In genomic region chr5:140172473-140172872, GRCh38 we compare ENCODE assay signal across 37 cellular contexts.
"Had no signal": no experiment of that assay in that cellular context is flagged by ENCODE, and none has a peak within 500 bp of the region (broad histone marks: within the 10 kb centered on the region; RNA-seq: fewer than 3 reads in every experiment).

No MANE protein-coding gene starts in this region.

- H3K36me3 ChIP-seq: ascending aorta, cardiac muscle cell had no signal

- H3K4me3 Mint-ChIP-seq: activated CD4-positive, alpha-beta memory T cell treated with anti-CD3 and anti-CD28 coated beads, Interleukin-2, amount 10 ng/mL, durations not matched to agents 7 days and 5 days; activated CD4-positive, alpha-beta T cell treated with anti-CD3 and anti-CD28 coated beads for 36 hours; activated CD4-positive, alpha-beta T cell treated with anti-CD3 and anti-CD28 coated beads, Interleukin-2, amount 10 ng/mL, durations not matched to agents 7 days and 5 days; activated CD8-positive, alpha-beta memory T cell treated with anti-CD3 and anti-CD28 coated beads, Interleukin-2, amount 10 ng/mL, durations not matched to agents 7 days and 5 days; activated CD8-positive, alpha-beta T cell treated with anti-CD3 and anti-CD28 coated beads, Interleukin-2, amount 10 ng/mL, durations not matched to agents 7 days and 5 days; activated naive CD4-positive, alpha-beta T cell treated with anti-CD3 and anti-CD28 coated beads, Interleukin-2, amount 10 ng/mL, durations not matched to agents 7 days and 5 days; activated naive CD4-positive, alpha-beta T cell treated with anti-CD3 and anti-CD28 coated beads, Interleukin-2, amount 50 U/mL, for 24 hours; activated naive CD8-positive, alpha-beta T cell; activated naive CD8-positive, alpha-beta T cell treated with anti-CD3 and anti-CD28 coated beads, Interleukin-2, amount 10 ng/mL, durations not matched to agents 7 days and 5 days; activated naive CD8-positive, alpha-beta T cell treated with anti-CD3 and anti-CD28 coated beads, Interleukin-2, amount 50 U/mL, for 24 hours; activated T-cell treated with anti-CD3 and anti-CD28 coated beads, Interleukin-2, amount 50 U/mL, for 24 hours; central memory CD8-positive, alpha-beta T cell; T-helper 1 cell treated with Interleukin-12 subunit alpha and Interleukin-12 subunit beta and Interleukin-4 antibody, amounts not matched to agents 30 μg/mL and 1 μg/mL, for 36 hours; T-helper 2 cell treated with Interferon-gamma antibody and Interleukin-4, amounts not matched to agents 5 μg/mL and 100 μg/mL, for 36 hours had no signal

- DNase-seq: activated CD4-positive, alpha-beta memory T cell treated with anti-CD3 and anti-CD28 coated beads, Interleukin-2, amount 10 ng/mL, durations not matched to agents 7 days and 5 days; activated CD4-positive, alpha-beta T cell treated with anti-CD3 and anti-CD28 coated beads for 1 hour; activated CD4-positive, alpha-beta T cell treated with anti-CD3 and anti-CD28 coated beads for 36 hours; activated CD4-positive, alpha-beta T cell treated with anti-CD3 and anti-CD28 coated beads for 48 hours; activated CD4-positive, alpha-beta T cell treated with anti-CD3 and anti-CD28 coated beads, Interleukin-2, amount 10 ng/mL, durations not matched to agents 7 days and 5 days; activated CD4-positive, alpha-beta T cell treated with anti-CD3 and anti-CD28 coated beads, Interleukin-2, amount 50 U/mL, for 48 hours; activated CD4-positive, CD25-positive, alpha-beta regulatory T cell; activated CD8-positive, alpha-beta memory T cell treated with anti-CD3 and anti-CD28 coated beads for 24 hours; activated CD8-positive, alpha-beta memory T cell treated with anti-CD3 and anti-CD28 coated beads, Interleukin-2, amount 10 ng/mL, durations not matched to agents 7 days and 5 days; activated CD8-positive, alpha-beta memory T cell treated with anti-CD3 and anti-CD28 coated beads, Interleukin-2, amount 50 U/mL, for 48 hours; activated CD8-positive, alpha-beta T cell treated with anti-CD3 and anti-CD28 coated beads, Interleukin-2, amount 10 ng/mL, durations not matched to agents 7 days and 5 days; activated effector memory CD4-positive, alpha-beta T cell treated with Interleukin-2 at 50 U/mL for 16 hours; activated gamma-delta T cell; activated naive CD4-positive, alpha-beta T cell treated with anti-CD3 and anti-CD28 coated beads, Interleukin-2, amount 10 ng/mL, durations not matched to agents 7 days and 5 days; activated naive CD4-positive, alpha-beta T cell treated with Interleukin-2 at 50 U/mL for 16 hours; activated naive CD8-positive, alpha-beta T cell treated with anti-CD3 and anti-CD28 coated beads, Interleukin-2, amount 10 ng/mL, durations not matched to agents 7 days and 5 days; activated naive CD8-positive, alpha-beta T cell treated with anti-CD3 and anti-CD28 coated beads, Interleukin-2, amount 50 U/mL, for 24 hours; activated T-cell treated with anti-CD3 and anti-CD28 coated beads, Interleukin-2, amount 50 U/mL, for 24 hours; activated T-cell treated with anti-CD3 and anti-CD28 coated beads, Interleukin-2, amount 50 U/mL, for 48 hours; amygdala; anterior cingulate cortex; caudate nucleus; cerebellar nuclear complex; T-helper 1 cell; T-helper 2 cell; T-helper 9 cell had no signal

- H3K4me3 ChIP-seq: ascending aorta, cardiac muscle cell had no signal

- H3K9me3 Mint-ChIP-seq: activated CD4-positive, alpha-beta memory T cell treated with anti-CD3 and anti-CD28 coated beads, Interleukin-2, amount 10 ng/mL, durations not matched to agents 7 days and 5 days; activated CD4-positive, alpha-beta T cell treated with anti-CD3 and anti-CD28 coated beads, Interleukin-2, amount 10 ng/mL, durations not matched to agents 7 days and 5 days; activated naive CD4-positive, alpha-beta T cell treated with anti-CD3 and anti-CD28 coated beads, Interleukin-2, amount 10 ng/mL, durations not matched to agents 7 days and 5 days; activated naive CD4-positive, alpha-beta T cell treated with anti-CD3 and anti-CD28 coated beads, Interleukin-2, amount 50 U/mL, for 24 hours; activated naive CD8-positive, alpha-beta T cell treated with anti-CD3 and anti-CD28 coated beads, Interleukin-2, amount 10 ng/mL, durations not matched to agents 7 days and 5 days; activated naive CD8-positive, alpha-beta T cell treated with anti-CD3 and anti-CD28 coated beads, Interleukin-2, amount 50 U/mL, for 24 hours; activated T-cell treated with anti-CD3 and anti-CD28 coated beads, Interleukin-2, amount 50 U/mL, for 24 hours; activated T-helper 2 cell treated with anti-CD3 and anti-CD28 coated beads, Interferon-gamma antibody, Interleukin-2, Interleukin-4, amounts not matched to agents 10 μg/mL and 5 μg/mL and 100 μg/mL, durations not matched to agents 14 hours and 24 hours and 36 hours; brain; central memory CD8-positive, alpha-beta T cell; T-helper 1 cell treated with Interleukin-12 subunit alpha and Interleukin-12 subunit beta and Interleukin-4 antibody, amounts not matched to agents 30 μg/mL and 1 μg/mL, for 36 hours; T-helper 2 cell treated with Interferon-gamma antibody and Interleukin-4, amounts not matched to agents 5 μg/mL and 100 μg/mL, for 36 hours had no signal

- H3K27me3 ChIP-seq: ascending aorta, cardiac muscle cell had no signal

- H3K27me3 Mint-ChIP-seq: activated CD4-positive, alpha-beta T cell treated with anti-CD3 and anti-CD28 coated beads for 36 hours; activated naive CD8-positive, alpha-beta T cell; activated naive CD8-positive, alpha-beta T cell treated with anti-CD3 and anti-CD28 coated beads, Interleukin-2, amount 50 U/mL, for 24 hours had no signal

- H3K27ac Mint-ChIP-seq: activated CD4-positive, alpha-beta memory T cell treated with anti-CD3 and anti-CD28 coated beads, Interleukin-2, amount 10 ng/mL, durations not matched to agents 7 days and 5 days; activated CD4-positive, alpha-beta T cell treated with anti-CD3 and anti-CD28 coated beads for 36 hours; activated CD4-positive, alpha-beta T cell treated with anti-CD3 and anti-CD28 coated beads, Interleukin-2, amount 10 ng/mL, durations not matched to agents 7 days and 5 days; activated CD8-positive, alpha-beta memory T cell treated with anti-CD3 and anti-CD28 coated beads, Interleukin-2, amount 10 ng/mL, durations not matched to agents 7 days and 5 days; activated CD8-positive, alpha-beta T cell treated with anti-CD3 and anti-CD28 coated beads, Interleukin-2, amount 10 ng/mL, durations not matched to agents 7 days and 5 days; activated naive CD4-positive, alpha-beta T cell treated with anti-CD3 and anti-CD28 coated beads, Interleukin-2, amount 10 ng/mL, durations not matched to agents 7 days and 5 days; activated naive CD4-positive, alpha-beta T cell treated with anti-CD3 and anti-CD28 coated beads, Interleukin-2, amount 50 U/mL, for 24 hours; activated naive CD8-positive, alpha-beta T cell; activated naive CD8-positive, alpha-beta T cell treated with anti-CD3 and anti-CD28 coated beads, Interleukin-2, amount 10 ng/mL, durations not matched to agents 7 days and 5 days; activated naive CD8-positive, alpha-beta T cell treated with anti-CD3 and anti-CD28 coated beads, Interleukin-2, amount 50 U/mL, for 24 hours; activated T-cell treated with anti-CD3 and anti-CD28 coated beads, Interleukin-2, amount 50 U/mL, for 24 hours; activated T-helper 2 cell treated with anti-CD3 and anti-CD28 coated beads, Interferon-gamma antibody, Interleukin-2, Interleukin-4, amounts not matched to agents 10 μg/mL and 5 μg/mL and 100 μg/mL, durations not matched to agents 14 hours and 24 hours and 36 hours; brain; T-helper 1 cell treated with Interleukin-12 subunit alpha and Interleukin-12 subunit beta and Interleukin-4 antibody, amounts not matched to agents 30 μg/mL and 1 μg/mL, for 36 hours; T-helper 2 cell treated with Interferon-gamma antibody and Interleukin-4, amounts not matched to agents 5 μg/mL and 100 μg/mL, for 36 hours had no signal

- ATAC-seq: activated CD4-positive, alpha-beta T cell treated with anti-CD3 and anti-CD28 coated beads for 36 hours; activated CD4-positive, CD25-positive, alpha-beta regulatory T cell treated with anti-CD3 and anti-CD28 coated beads, Interleukin-2, amount 50 U/mL, for 24 hours; activated CD8-positive, alpha-beta memory T cell treated with anti-CD3 and anti-CD28 coated beads, Interleukin-2, amount 10 ng/mL, durations not matched to agents 7 days and 5 days; activated CD8-positive, alpha-beta T cell treated with anti-CD3 and anti-CD28 coated beads, Interleukin-2, amount 10 ng/mL, durations not matched to agents 7 days and 5 days; activated naive CD8-positive, alpha-beta T cell treated with anti-CD3 and anti-CD28 coated beads, Interleukin-2, amount 50 U/mL, for 24 hours had no signal

- H3K27ac ChIP-seq: ascending aorta, cardiac muscle cell, VCaP had no signal

- H3K36me3 Mint-ChIP-seq: activated CD8-positive, alpha-beta memory T cell treated with anti-CD3 and anti-CD28 coated beads, Interleukin-2, amount 10 ng/mL, durations not matched to agents 7 days and 5 days; activated naive CD4-positive, alpha-beta T cell treated with anti-CD3 and anti-CD28 coated beads, Interleukin-2, amount 50 U/mL, for 24 hours; activated naive CD8-positive, alpha-beta T cell; activated naive CD8-positive, alpha-beta T cell treated with anti-CD3 and anti-CD28 coated beads, Interleukin-2, amount 10 ng/mL, durations not matched to agents 7 days and 5 days; brain had no signal

- H3K9me3 ChIP-seq: ascending aorta had no signal
